ENCODE assay signal across 10 cellular contexts in the genomic region with DNA sequence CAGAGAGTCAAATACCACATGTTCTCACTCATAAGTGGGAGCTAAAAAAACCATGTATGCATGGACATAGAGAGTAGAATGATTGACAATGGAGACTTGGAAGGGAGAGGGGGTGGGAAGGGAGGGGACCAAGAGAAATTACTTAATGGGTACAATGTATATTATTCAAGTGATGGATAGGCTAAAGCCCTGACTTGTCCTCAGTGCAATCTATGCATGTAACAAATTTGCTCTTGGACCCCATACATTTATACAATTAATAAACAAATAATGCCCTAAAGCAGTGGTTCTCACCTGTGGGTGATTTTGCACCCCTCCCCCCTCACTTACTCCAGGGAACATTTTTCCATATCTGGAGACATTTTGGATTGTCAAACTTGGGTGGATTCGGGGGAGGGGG.
"Had no signal": no experiment of that assay in that cellular context is flagged by ENCODE, and none has a peak within 500 bp of the region (broad histone marks: within the 10 kb centered on the region; RNA-seq: fewer than 3 reads in every experiment).

No MANE protein-coding gene starts in this region.

- H3K4me3 ChIP-seq: GM23248, GM23338, HAP-1 had no signal

- H3K9me3 ChIP-seq: HAP-1 had no signal

- ATAC-seq: GM23338, HCT116 had no signal

- H3K27ac ChIP-seq: GM23248 had no signal

- H2AFZ ChIP-seq: GM23248, GM23338 had no signal

- H3K4me3 Mint-ChIP-seq: GM23338, H9, HFFc6 had no signal

- DNase-seq: GM23248, GOT3, H7, H9, HCEC 1CT, HFFc6 had no signal

- FAIRE-seq: H1 had no signal

- H3K4me2 ChIP-seq: GM23338 had no signal

- H3K9ac ChIP-seq: GM23248 had no signal

- H3K27ac Mint-ChIP-seq: GM23338, H9, HFFc6 had no signal

- H3K9me3 Mint-ChIP-seq: GM23338, H9, HFFc6 had no signal

- H3K4me1 ChIP-seq: HAP-1 had no signal

- H3K36me3 ChIP-seq: HAP-1 had no signal
